Comparison of ENCODE assay signal across 30 cellular contexts in the genomic region with DNA sequence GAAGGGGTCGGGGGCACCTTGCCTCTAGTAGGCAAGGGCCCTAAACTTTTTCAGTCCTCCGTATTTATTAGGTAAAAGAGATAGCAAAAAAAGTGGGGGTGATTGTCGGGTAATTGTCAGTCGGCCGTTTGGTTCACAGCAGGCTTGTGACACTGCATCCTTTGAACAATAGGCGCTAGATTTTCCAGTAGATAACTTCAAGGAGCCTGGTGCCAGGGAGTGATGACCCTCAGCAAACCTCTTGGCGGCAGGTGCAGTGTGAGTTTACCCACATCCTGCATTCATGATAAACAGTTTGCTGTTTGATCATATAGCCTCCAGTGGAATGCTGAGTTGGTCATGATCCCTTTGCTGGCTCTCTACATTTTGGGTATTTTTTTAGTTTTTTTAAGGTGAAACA. TPM values are rescaled to one million over a fixed set of nuclear protein-coding genes. Genes with fewer than 3 reads are reported as not detected.
"Had no signal": no experiment of that assay in that cellular context is flagged by ENCODE, and none has a peak within 500 bp of the region (broad histone marks: within the 10 kb centered on the region; RNA-seq: fewer than 3 reads in every experiment).

No MANE protein-coding gene starts in this region.

- H3K9ac ChIP-seq: SK-N-SH had no signal

- DNase-seq: KBM-7; MV-4-11; NCI-H1048; NCI-H1105; NCI-H1417; NCI-H1436 treated with DMSO at 0.1 percent for 48 hours; NCI-H1694; NCI-H187 treated with DMSO at 0.1 percent for 48 hours; NCI-H2029 treated with DMSO at 0.1 percent for 48 hours; NCI-H2171; NCI-H226; NCI-H446; NCI-H510A; NCI-H524 treated with DMSO at 0.1 percent for 48 hours; NCI-H69; NCI-H774; NK-92 treated with Interleukin-12 subunit alpha and Interleukin-12 subunit beta, amount 100 ng/mL, for 24 hours; PC-3; SHP77; SK-N-SH; SW 1271; T-cell had no signal

- H3K27ac Mint-ChIP-seq: IgD-negative memory B cell had no signal

- ATAC-seq: Panc1, PC-3, T-cell had no signal

- H3K9me3 ChIP-seq: SK-N-SH had no signal

- H3K4me2 ChIP-seq: SK-N-SH had no signal

- H3K4me3 Mint-ChIP-seq: IgD-negative memory B cell, T-cell had no signal

- H3K27me3 Mint-ChIP-seq: IgD-negative memory B cell, T-cell had no signal

- H3K27ac ChIP-seq: HL-60, RWPE1 had no signal

- H3K4me1 Mint-ChIP-seq: IgD-negative memory B cell had no signal

RNA-seq across cellular contexts. Expression of gene HMSD, which starts 43.6 kb away (rescaled TPM):
- total RNA-seq: LHCN-M2, MCF 10A, OCI-LY7, SK-MEL-5 had no signal
- polyA plus RNA-seq: IgD-negative memory B cell, SK-N-SH had no signal
